Comparison of ENCODE assay signal across 9 cellular contexts in the genomic region with DNA sequence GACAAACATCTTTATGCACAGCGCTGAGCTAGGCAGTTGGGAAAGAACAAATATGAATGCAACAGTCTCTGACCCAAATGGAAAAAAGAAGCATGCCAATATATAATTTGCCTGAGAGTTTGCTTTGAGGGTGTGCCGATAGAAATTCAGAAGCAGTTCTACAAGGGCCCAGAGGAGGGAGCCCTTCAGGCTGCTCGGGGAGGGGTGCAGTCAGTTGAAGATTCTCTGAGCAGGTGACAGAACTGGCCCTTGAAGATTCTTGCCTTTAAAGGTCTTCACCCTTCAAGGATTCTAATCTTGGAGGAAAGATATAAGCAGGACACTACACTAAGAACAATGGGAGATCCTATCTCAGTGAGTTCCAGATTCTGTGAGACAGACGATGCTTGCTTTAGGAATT. TPM values are rescaled to one million over a fixed set of nuclear protein-coding genes. Genes with fewer than 3 reads are reported as not detected.
DNase-seq lines count a peak whose midpoint lies in the region; ATAC-seq and TF ChIP-seq lines count a peak whose summit lies in the region.
"Had no signal": no experiment of that assay in that cellular context is flagged by ENCODE, and none has a peak within 500 bp of the region (broad histone marks: within the 10 kb centered on the region; RNA-seq: fewer than 3 reads in every experiment).

No MANE protein-coding gene starts in this region.

- ATAC-seq in DND-41 (ENCODE audit: insufficient read depth, low read depth) (no peak), GM23338 (peak; percentile 44)

- 17 to 27% methylated on average over 4 of the region's 4 CpGs for WGBS in thyroid gland, 2 donors
- 25 to 26% methylated on average over 4 of the region's 4 CpGs for WGBS in lower leg skin, 2 donors

- H3K4me3 Mint-ChIP-seq in GM23338, result no peak overlapping the region
- H3K4me3 Mint-ChIP-seq in activated naive CD4-positive, alpha-beta T cell treated with anti-CD3 and anti-CD28 coated beads for 36 hours, result no peak overlapping the region
- H3K4me3 Mint-ChIP-seq: IgD-negative memory B cell had no signal

- no peak for TF ChIP-seq POLR2A in thyroid gland (IDR thresholded peaks at IDR 0.05)
- no peak for TF ChIP-seq POLR2A in lower leg skin (IDR thresholded peaks at IDR 0.05)

- H3K79me2 ChIP-seq in DND-41 (ENCODE audit: insufficient read depth, low read length), result no peaks in the 10 kb centered on the region
- H3K79me2 ChIP-seq in GM23338 (replicated peaks; ENCODE audit: insufficient read depth), result no peaks in the 10 kb centered on the region
- H3K79me2 ChIP-seq in PC-9 (ENCODE audit: low read depth), result no peaks in the 10 kb centered on the region

- H3K9me2 ChIP-seq in GM23338 (ENCODE audit: insufficient read depth) (no peaks in the 10 kb centered on the region), PC-9 (ENCODE audit: insufficient read depth) (no peaks in the 10 kb centered on the region)

- no peaks in the 10 kb centered on the region for H3K9me3 ChIP-seq in DND-41 (ENCODE audit: insufficient read depth, low read length, severe bottlenecking)
- no peaks in the 10 kb centered on the region for H3K9me3 ChIP-seq in PC-9 (ENCODE audit: insufficient read depth, low read depth)
- H3K9me3 ChIP-seq in thyroid gland, result no peaks in the 10 kb centered on the region

- peaks cover 16% of the 10 kb centered on the region for H3K4me1 Mint-ChIP-seq in GM23338
- H3K4me1 Mint-ChIP-seq in activated naive CD4-positive, alpha-beta T cell treated with anti-CD3 and anti-CD28 coated beads for 36 hours (ENCODE audit: low read depth), result peaks cover 5% of the 10 kb centered on the region

- H3F3A ChIP-seq in GM23338 (replicated peaks; ENCODE audit: low read depth) (no peaks in the 10 kb centered on the region), PC-9 (ENCODE audit: insufficient read depth, low read depth) (peaks cover 8% of the 10 kb centered on the region; the same call in 1 of the 2 replicates)

- H3K36me3 ChIP-seq in DND-41 (ENCODE audit: insufficient read depth, low read length) (no peaks in the 10 kb centered on the region), GM23338 (ENCODE audit: insufficient read depth) (no peaks in the 10 kb centered on the region), PC-9 (ENCODE audit: low read depth) (no peaks in the 10 kb centered on the region), thyroid gland (no peaks in the 10 kb centered on the region)

- H3K27ac Mint-ChIP-seq in GM23338, result no peak overlapping the region
- no peak overlapping the region for H3K27ac Mint-ChIP-seq in activated naive CD4-positive, alpha-beta T cell treated with anti-CD3 and anti-CD28 coated beads for 36 hours
- H3K27ac Mint-ChIP-seq: IgD-negative memory B cell had no signal

- no TSS peak for BruUV-seq in PC-9 (replicated peaks; lab: Mats Ljungman, UMichigan)

- POLR2A ChIA-PET in PC-9 (lab: Charles Lee; ENCODE audit: unreplicated experiment), result no interaction called here

- peaks cover 2% of the 10 kb centered on the region; the same call in 1 of the 3 replicates for H3K9me3 Mint-ChIP-seq in GM23338
- no peaks in the 10 kb centered on the region for H3K9me3 Mint-ChIP-seq in activated naive CD4-positive, alpha-beta T cell treated with anti-CD3 and anti-CD28 coated beads for 36 hours
- H3K9me3 Mint-ChIP-seq: IgD-negative memory B cell had no signal

- TF ChIP-seq CTCF in DND-41 (IDR thresholded peaks at IDR 0.05; ENCODE audit: borderline replicate concordance, extremely low read depth, low read length, poor library complexity, severe bottlenecking), result peak; percentile 43
- TF ChIP-seq CTCF in GM23338 (conservative IDR thresholded peaks at IDR 0.05; ENCODE audit: low read depth in 2 of 2), result peak; percentile 80 to 87
- peak; percentile 72 for TF ChIP-seq CTCF in PC-9 (conservative IDR thresholded peaks at IDR 0.05)
- peak; percentile 60 for TF ChIP-seq CTCF in foreskin fibroblast (IDR thresholded peaks at IDR 0.05; ENCODE audit: low read depth, low read length)
- peak; percentile 21 to 72 (median 48) for TF ChIP-seq CTCF in thyroid gland (IDR thresholded peaks at IDR 0.05)
- no peak for TF ChIP-seq CTCF in lower leg skin (IDR thresholded peaks at IDR 0.05)

- H3K36me3 Mint-ChIP-seq in GM23338 (ENCODE audit: low read depth), result no peaks in the 10 kb centered on the region; the same call in 2 of the 3 replicates
- no peaks in the 10 kb centered on the region for H3K36me3 Mint-ChIP-seq in activated naive CD4-positive, alpha-beta T cell treated with anti-CD3 and anti-CD28 coated beads for 36 hours (ENCODE audit: low read depth)
- H3K36me3 Mint-ChIP-seq: IgD-negative memory B cell had no signal

- no peak overlapping the region for H3K9ac ChIP-seq in DND-41 (ENCODE audit: low read depth, low read length)

- H3K27me3 Mint-ChIP-seq in GM23338 (ENCODE audit: insufficient read depth, low read depth, poor library complexity), result peaks cover 8% of the 10 kb centered on the region
- H3K27me3 Mint-ChIP-seq in activated naive CD4-positive, alpha-beta T cell treated with anti-CD3 and anti-CD28 coated beads for 36 hours (ENCODE audit: low read depth), result peaks cover 50% of the 10 kb centered on the region

- H3K27me3 ChIP-seq in DND-41 (ENCODE audit: insufficient read depth, low read length, poor library complexity), result no peaks in the 10 kb centered on the region
- H3K27me3 ChIP-seq in GM23338 (ENCODE audit: insufficient read depth), result peaks cover 14% of the 10 kb centered on the region
- no peaks in the 10 kb centered on the region for H3K27me3 ChIP-seq in PC-9 (ENCODE audit: insufficient read depth, low read depth)
- no peaks in the 10 kb centered on the region for H3K27me3 ChIP-seq in thyroid gland

- H2AFZ ChIP-seq in DND-41 (ENCODE audit: low read depth, low read length) (no peak overlapping the region), GM23338 (no peak overlapping the region), PC-9 (no peak overlapping the region)

- CTCF ChIA-PET in PC-9 (lab: Charles Lee), result interaction anchor here (0.7 kb wide), 1 partner anchor 17 kb away, joined by 3 read pairs; no protein-coding TSS in a partner anchor
- CTCF ChIA-PET in activated naive CD4-positive, alpha-beta T cell treated with anti-CD3 and anti-CD28 coated beads for 36 hours (lab: Charles Lee), result interaction anchor here (1.0 kb wide), 1 partner anchor 345 kb away, joined by 3 read pairs; no protein-coding TSS in a partner anchor

- H3K4me2 ChIP-seq in DND-41 (ENCODE audit: insufficient read depth, low read length) (no peak overlapping the region), GM23338 (no peak overlapping the region), PC-9 (no peak overlapping the region)

- H3K4me3 ChIP-seq in DND-41 (ENCODE audit: low read depth in 1 of 2, low read length in 2 of 2), result no peak overlapping the region
- H3K4me3 ChIP-seq in GM23338, result no peak overlapping the region
- H3K4me3 ChIP-seq in PC-9, result no peak overlapping the region
- H3K4me3 ChIP-seq in foreskin fibroblast (ENCODE audit: low read depth in 1 of 2, low read length in 2 of 2), result no peak overlapping the region
- H3K4me3 ChIP-seq in thyroid gland (replicated peaks in 1 of 3), result no peak overlapping the region
- H3K4me3 ChIP-seq in lower leg skin (ENCODE audit: low read depth, poor library complexity, severe bottlenecking), result no peak overlapping the region

- no peaks in the 10 kb centered on the region for H3K4me1 ChIP-seq in DND-41 (ENCODE audit: insufficient read depth, low read length)
- H3K4me1 ChIP-seq in GM23338 (ENCODE audit: insufficient read depth), result peaks cover 8% of the 10 kb centered on the region
- H3K4me1 ChIP-seq in PC-9 (replicated peaks; ENCODE audit: insufficient read depth), result peaks cover 11% of the 10 kb centered on the region
- H3K4me1 ChIP-seq in thyroid gland, result peaks cover 5 to 7% of the 10 kb centered on the region in 2 donors

- DNase-seq in DND-41 (no peak), GM23338 (ENCODE audit: low spot score) (peak; percentile 76), PC-9 (no peak), foreskin fibroblast (peak in 1 of 2 donors; percentile 44), thyroid gland (peak in 1 of 2 donors; percentile 15), dedifferentiated amniotic fluid mesenchymal stem cell (ENCODE audit: extremely low spot score) (no peak), lower leg skin (ENCODE audit: low spot score in 2 of 2) (no peak)
- no peak for DNase-seq in activated naive CD4-positive, alpha-beta T cell treated with anti-CD3 and anti-CD28 coated beads for 36 hours

- H4K20me1 ChIP-seq in DND-41 (ENCODE audit: insufficient read depth, low read length) (no peaks in the 10 kb centered on the region), GM23338 (replicated peaks; ENCODE audit: insufficient read depth) (no peaks in the 10 kb centered on the region), PC-9 (ENCODE audit: insufficient read depth) (no peaks in the 10 kb centered on the region)

- no peak overlapping the region for H3K27ac ChIP-seq in DND-41 (ENCODE audit: low read length)
- no peak overlapping the region for H3K27ac ChIP-seq in GM23338 (ENCODE audit: low read depth)
- H3K27ac ChIP-seq in PC-9, result no peak overlapping the region
- no peak overlapping the region for H3K27ac ChIP-seq in thyroid gland

- intact Hi-C loops in PC-9 (cut with micrococcal nuclease; ENCODE audit: unreplicated experiment), result loop anchor here (5.0 to 10.0 kb wide), 4 partner anchors 135 to 497 kb away; no protein-coding TSS in a partner anchor
- intact Hi-C loops in thyroid gland (cut with DNase I), result loop anchor here (5.0 to 10.0 kb wide), 2 partner anchors 422 to 495 kb away; no protein-coding TSS in a partner anchor
- intact Hi-C loops in lower leg skin (cut with DNase I; ENCODE audit: low total_unique reads), result no loop called here
- intact Hi-C loops in activated naive CD4-positive, alpha-beta T cell treated with anti-CD3 and anti-CD28 coated beads for 36 hours (cut with micrococcal nuclease), result loop anchor here (2.0 kb wide), 1 partner anchor 557 kb away; no protein-coding TSS in a partner anchor

TF ChIP-seq in GM23338, 12 proteins besides CTCF, POLR2A, EP300 and RAD21 (continues in another document):
- TF ChIP-seq JUNB (IDR thresholded peaks at IDR 0.05; ENCODE audit: unreplicated experiment) (no peak), ZNF331 (CRISPR knock-in tag; IDR thresholded peaks at IDR 0.05; ENCODE audit: low read depth) (no peak), ZNF114 (CRISPR knock-in tag; IDR thresholded peaks at IDR 0.05) (no peak), NANOG (IDR thresholded peaks at IDR 0.05; ENCODE audit: borderline replicate concordance) (no peak), EZH2 (IDR thresholded peaks at IDR 0.05; ENCODE audit: low read depth, unreplicated experiment) (no peak), POLR2AphosphoS5 (IDR thresholded peaks at IDR 0.05; ENCODE audit: low read depth) (no peak), STAT1 (IDR thresholded peaks at IDR 0.05; ENCODE audit: unreplicated experiment) (no peak), EZH2phosphoT487 (IDR thresholded peaks at IDR 0.05; ENCODE audit: unreplicated experiment) (no peak), CREB1 (CRISPR knock-in tag; IDR thresholded peaks at IDR 0.05; ENCODE audit: low read depth) (no peak)

RNA-seq across cellular contexts. Expression of gene PAPPA, which starts 3.7 kb away (rescaled TPM):
- 0.31 and 0.38 TPM in 2 replicates for total RNA-seq in GM23338 (2014; rRNA removed; shearing (Covaris generic))
- 0.21 and 0.66 TPM in 2 replicates for polyA plus RNA-seq in GM23338 (2016; fragmentation: Nextera tagmentation; extraction: Ambion mirVana)
- total RNA-seq in PC-9 (2021), result 3.4 and 3.9 TPM in 2 replicates
- total RNA-seq in thyroid gland, result 1 to 10 TPM; 1.0 to 5.0 (median 2.8) TPM
- 1 to 10 TPM in 3 of 4 donors, under 1 TPM in 1; 0.64 to 2.2 (median 1.9) TPM for total RNA-seq in lower leg skin
- not detected for total RNA-seq in activated naive CD4-positive, alpha-beta T cell treated with anti-CD3 and anti-CD28 coated beads for 36 hours

Comparison
In these comparisons a context has a peak if more than half of its experiments do, and no peak if none do; other contexts are left out.
1. CTCF ChIP-seq: peak in DND-41 (single experiment), GM23338 (2 of 2), PC-9 (single experiment), foreskin fibroblast (single experiment) and thyroid gland (6 of 6); none in lower leg skin (0 of 3).